In genomic region chr14:50320279-50320678, GRCh38 we compare ENCODE assay signal across 8 cellular contexts. TPM values are rescaled to one million over a fixed set of nuclear protein-coding genes. Genes with fewer than 3 reads are reported as not detected.
DNase-seq lines count a peak whose midpoint lies in the region; ATAC-seq, FAIRE-seq and TF ChIP-seq lines count a peak whose summit lies in the region.

No MANE protein-coding gene starts in this region.

- peak overlapping the region; percentile 44 to 57 for H3K27ac ChIP-seq in prostate gland
- peak overlapping the region in 1 of 2 donors; percentile 32 for H3K27ac ChIP-seq in kidney (ENCODE audit: low read depth in 2 of 2, low read length in 2 of 2)

- H3K4me1 ChIP-seq in prostate gland (replicated peaks) (no peaks in the 10 kb centered on the region), kidney (ENCODE audit: control insufficient read depth in 1 of 2, insufficient read depth in 1 of 2, low read depth in 1 of 2, low read length in 2 of 2) (peaks cover 0 to 4% of the 10 kb centered on the region in 2 donors)

- FAIRE-seq in kidney (lab: Jason Lieb, UNC) = no peak

- TF ChIP-seq CTCF in prostate gland (IDR thresholded peaks at IDR 0.05) (no peak), kidney (IDR thresholded peaks at IDR 0.05; ENCODE audit: borderline replicate concordance, extremely low read depth, insufficient read depth) (no peak)

- intact Hi-C loops in prostate gland (cut with DNase I) = loop anchor here (2.0 to 5.0 kb wide), 2 partner anchors 77 to 213 kb away; partner anchors contain the start of genes CDKL1 and MAP4K5
- intact Hi-C loops in kidney (cut with DNase I) = no loop called here

- WGBS in prostate gland = 59% methylated on average over 8 of the region's 8 CpGs

- ATAC-seq in GM18858 (IDR thresholded peaks at IDR 0.05; ENCODE audit: unreplicated experiment) = peak; percentile 35
- peak; percentile 38 for ATAC-seq in HG02973 (IDR thresholded peaks at IDR 0.05; ENCODE audit: unreplicated experiment)

- H3K27me3 ChIP-seq in prostate gland (replicated peaks; ENCODE audit: insufficient read depth) = no peaks in the 10 kb centered on the region

- no peaks in the 10 kb centered on the region for H3K36me3 ChIP-seq in prostate gland
- H3K36me3 ChIP-seq in kidney (ENCODE audit: control insufficient read depth in 1 of 2, insufficient read depth in 2 of 2, low read length in 2 of 2) = peaks cover 0 to 2% of the 10 kb centered on the region in 2 donors

- no peak for TF ChIP-seq POLR2A in prostate gland (IDR thresholded peaks at IDR 0.05)

- no peak overlapping the region for H3K9ac ChIP-seq in kidney (ENCODE audit: low read length in 2 of 2)

- H3K4me3 ChIP-seq in prostate gland (no peak overlapping the region), kidney (ENCODE audit: low read length in 2 of 2) (no peak overlapping the region)

- peak; percentile 16 for DNase-seq in dermis blood vessel endothelial cell
- DNase-seq in prostate gland (ENCODE audit: low spot score) = no peak
- no peak for DNase-seq in kidney
- no peak for DNase-seq in NCI-H1105 (lab: John Stamatoyannopoulos, UW)
- DNase-seq in DMS79 (lab: John Stamatoyannopoulos, UW) = no peak
- no peak for DNase-seq in kidney glomerular epithelial cell (lab: John Stamatoyannopoulos, UW)

- no peaks in the 10 kb centered on the region for H3K9me3 ChIP-seq in prostate gland
- H3K9me3 ChIP-seq in kidney (ENCODE audit: control insufficient read depth in 1 of 2, low read length in 2 of 2) = no peaks in the 10 kb centered on the region

RNA-seq across cellular contexts. Expression of gene DMAC2L, which starts 8.2 kb away (rescaled TPM):
- total RNA-seq in dermis blood vessel endothelial cell = 7.7 and 7.8 TPM in 2 replicates
- total RNA-seq in prostate gland = 10 to 100 TPM in 1 of 2 donors, 1 to 10 TPM in 1; 6.9 to 24.5 TPM
- 23.7 TPM for total RNA-seq in kidney
- 27.3 TPM for polyA plus RNA-seq in kidney (ENCODE audit: insufficient read depth, low read depth, low replicate concordance)

RNA-seq across cellular contexts. Expression of gene L2HGDH, which starts 8.2 kb away (rescaled TPM):
- total RNA-seq in dermis blood vessel endothelial cell = 4.4 and 10.7 TPM in 2 replicates
- 1 to 10 TPM; 5.6 to 6.5 TPM for total RNA-seq in prostate gland
- 12.5 TPM for total RNA-seq in kidney
- polyA plus RNA-seq in kidney (ENCODE audit: insufficient read depth, low read depth, low replicate concordance) = 11.1 TPM
